ENCODE assay signal across 23 cellular contexts in genomic region chr13:54373211-54373610, GRCh38.
A peak's percentile ranks its signal among the peaks of the same experiment; 100 is the strongest.
DNase-seq lines count a peak whose midpoint lies in the region; ATAC-seq and TF ChIP-seq lines count a peak whose summit lies in the region.
"Had no signal": no experiment of that assay in that cellular context is flagged by ENCODE, and none has a peak within 500 bp of the region (broad histone marks: within the 10 kb centered on the region; RNA-seq: fewer than 3 reads in every experiment).

No MANE protein-coding gene starts in this region.

- no peak overlapping the region for H3K4me3 Mint-ChIP-seq in activated naive CD8-positive, alpha-beta T cell treated with anti-CD3 and anti-CD28 coated beads for 36 hours
- H3K4me3 Mint-ChIP-seq: activated CD4-positive, alpha-beta T cell treated with anti-CD3 and anti-CD28 coated beads, Interleukin-2, amount 10 ng/mL, durations not matched to agents 24 days and 14 days; CD14-positive monocyte; central memory CD8-positive, alpha-beta T cell; nephron progenitor cell; T-helper 1 cell treated with Interleukin-12 subunit alpha and Interleukin-12 subunit beta and Interleukin-4 antibody, amounts not matched to agents 30 μg/mL and 1 μg/mL, for 36 hours had no signal

- TF ChIP-seq CTCF in gastrocnemius medialis (IDR thresholded peaks at IDR 0.05 in 4 of 5, conservative IDR thresholded peaks at IDR 0.05 in 1 of 5), result no peak

- H3K27ac ChIP-seq in gastrocnemius medialis, result no peak overlapping the region
- H3K27ac ChIP-seq: dorsolateral prefrontal cortex, parathyroid adenoma, Peyer's patch, SJSA1, uterus had no signal

- no peaks in the 10 kb centered on the region for H3K36me3 Mint-ChIP-seq in activated naive CD8-positive, alpha-beta T cell treated with anti-CD3 and anti-CD28 coated beads for 36 hours
- H3K36me3 Mint-ChIP-seq: CD14-positive monocyte had no signal

- ATAC-seq in GM18858 (IDR thresholded peaks at IDR 0.05; ENCODE audit: unreplicated experiment) (no peak), gastrocnemius medialis (no peak)
- ATAC-seq: left ventricle myocardium superior had no signal

- no peaks in the 10 kb centered on the region for H3K27me3 Mint-ChIP-seq in activated naive CD8-positive, alpha-beta T cell treated with anti-CD3 and anti-CD28 coated beads for 36 hours
- H3K27me3 Mint-ChIP-seq: activated CD4-positive, alpha-beta T cell treated with anti-CD3 and anti-CD28 coated beads, Interleukin-2, amount 10 ng/mL, durations not matched to agents 24 days and 14 days; central memory CD8-positive, alpha-beta T cell had no signal

- DNase-seq in H7 (peak; percentile 31), NCI-H1694 treated with DMSO at 0.1 percent for 48 hours (lab: John Stamatoyannopoulos, UW) (peak; percentile 80), NCI-H69 (lab: John Stamatoyannopoulos, UW) (peak; percentile 95), iPS-NIHi11 (ENCODE audit: low spot score) (peak; percentile 19), gastrocnemius medialis (no peak), middle frontal gyrus (ENCODE audit: extremely low spot score, low spot score) (no peak)
- DNase-seq in activated naive CD8-positive, alpha-beta T cell treated with anti-CD3 and anti-CD28 coated beads for 36 hours, result no peak
- DNase-seq: activated CD4-positive, alpha-beta T cell treated with anti-CD3 and anti-CD28 coated beads, Interleukin-2, amount 10 ng/mL, durations not matched to agents 24 days and 14 days; activated naive CD4-positive, alpha-beta T cell treated with anti-CD3 and anti-CD28 coated beads, Interleukin-2, amount 50 U/mL, for 16 hours; anterior cingulate cortex; dorsolateral prefrontal cortex; HCEC 1CT; nephron progenitor cell; NK-92 treated with Interleukin-12 subunit alpha and Interleukin-12 subunit beta, amount 100 ng/mL, for 24 hours; Peyer's patch; uterus had no signal

- no peaks in the 10 kb centered on the region for H3K9me3 ChIP-seq in gastrocnemius medialis
- H3K9me3 ChIP-seq: Peyer's patch, SJSA1, uterus had no signal

- H3K27me3 ChIP-seq in H7 (ENCODE audit: control insufficient read depth, insufficient read depth, low read length) (no peaks in the 10 kb centered on the region), gastrocnemius medialis (no peaks in the 10 kb centered on the region)
- H3K27me3 ChIP-seq: dorsolateral prefrontal cortex, Peyer's patch, SJSA1, uterus had no signal

- intact Hi-C loops in gastrocnemius medialis (cut with DNase I; ENCODE audit: low total_unique reads), result no loop called here

- H3K4me3 ChIP-seq in H7 (ENCODE audit: insufficient read depth, low read depth, low read length), result no peak overlapping the region
- no peak overlapping the region for H3K4me3 ChIP-seq in gastrocnemius medialis
- H3K4me3 ChIP-seq: dorsolateral prefrontal cortex, Peyer's patch, SJSA1, uterus had no signal

- no peaks in the 10 kb centered on the region for H3K4me1 Mint-ChIP-seq in activated naive CD8-positive, alpha-beta T cell treated with anti-CD3 and anti-CD28 coated beads for 36 hours
- H3K4me1 Mint-ChIP-seq: activated CD4-positive, alpha-beta T cell treated with anti-CD3 and anti-CD28 coated beads, Interleukin-2, amount 10 ng/mL, durations not matched to agents 24 days and 14 days; CD14-positive monocyte; central memory CD8-positive, alpha-beta T cell had no signal

- in situ Hi-C loops in gastrocnemius medialis (cut with MboI; ENCODE audit: low sequenced_read_pairs in 4 of 4), result no loop called here

- H3K36me3 ChIP-seq in H7 (replicated peaks; ENCODE audit: control insufficient read depth, insufficient read depth, low read length), result no peaks in the 10 kb centered on the region
- no peaks in the 10 kb centered on the region for H3K36me3 ChIP-seq in gastrocnemius medialis
- H3K36me3 ChIP-seq: Peyer's patch, SJSA1, uterus had no signal

- no peak for TF ChIP-seq POLR2A in gastrocnemius medialis (IDR thresholded peaks at IDR 0.05)

- no peak overlapping the region for H3K27ac Mint-ChIP-seq in activated naive CD8-positive, alpha-beta T cell treated with anti-CD3 and anti-CD28 coated beads for 36 hours
- H3K27ac Mint-ChIP-seq: activated CD4-positive, alpha-beta T cell treated with anti-CD3 and anti-CD28 coated beads, Interleukin-2, amount 10 ng/mL, durations not matched to agents 24 days and 14 days; CD14-positive monocyte; nephron progenitor cell; T-helper 1 cell treated with Interleukin-12 subunit alpha and Interleukin-12 subunit beta and Interleukin-4 antibody, amounts not matched to agents 30 μg/mL and 1 μg/mL, for 36 hours had no signal

- H3K9me3 Mint-ChIP-seq in activated naive CD8-positive, alpha-beta T cell treated with anti-CD3 and anti-CD28 coated beads for 36 hours, result peaks cover 10% of the 10 kb centered on the region

- H3K4me1 ChIP-seq in gastrocnemius medialis, result no peaks in the 10 kb centered on the region
- H3K4me1 ChIP-seq: parathyroid adenoma, Peyer's patch, SJSA1, uterus had no signal

Comparison
In these comparisons a context has a peak if more than half of its experiments do, and no peak if none do; other contexts are left out.
1. DNase-seq: peak in H7 (single experiment), NCI-H1694 treated with DMSO at 0.1 percent for 48 hours (single experiment), NCI-H69 (single experiment) and iPS-NIHi11 (single experiment); none in activated naive CD8-positive, alpha-beta T cell treated with anti-CD3 and anti-CD28 coated beads for 36 hours (single experiment), gastrocnemius medialis (0 of 2) and middle frontal gyrus (single experiment).